ENCODE assay signal across 14 cellular contexts in the genomic region with DNA sequence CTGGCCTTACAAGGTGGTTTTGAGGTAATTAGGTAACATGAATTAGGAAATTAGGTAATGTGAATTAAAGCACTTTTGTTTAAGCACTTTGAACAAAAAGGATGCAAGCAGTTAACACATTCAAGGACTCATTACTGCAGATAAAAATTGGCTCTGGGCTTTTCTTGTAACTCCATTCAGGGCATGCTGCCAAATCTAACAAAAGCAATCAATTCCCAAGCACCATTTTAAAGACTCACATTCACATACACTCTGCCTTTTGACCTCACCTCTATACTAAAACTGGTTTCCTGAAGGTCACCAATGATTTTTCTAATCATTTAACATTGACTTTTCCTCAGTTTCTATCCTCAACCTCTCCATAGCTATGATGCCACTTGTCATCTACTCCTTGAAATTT.
DNase-seq lines count a peak whose midpoint lies in the region; ATAC-seq lines count a peak whose summit lies in the region.
"Had no signal": no experiment of that assay in that cellular context is flagged by ENCODE, and none has a peak within 500 bp of the region (broad histone marks: within the 10 kb centered on the region; RNA-seq: fewer than 3 reads in every experiment).

No MANE protein-coding gene starts in this region.

- no peaks in the 10 kb centered on the region for H3K36me3 Mint-ChIP-seq in CD4-positive, alpha-beta memory T cell
- H3K36me3 Mint-ChIP-seq: CD8-positive, alpha-beta memory T cell had no signal

- no peaks in the 10 kb centered on the region for H3K4me1 ChIP-seq in CD4-positive, alpha-beta memory T cell (ENCODE audit: insufficient read depth, low read length)
- H3K4me1 ChIP-seq: BLaER1 treated with 17β-estradiol and CSF1 and Interleukin-3, amounts not matched to agents 10 nM and 100 nM; Caco-2 had no signal

- DNase-seq in NCI-H2227 (lab: John Stamatoyannopoulos, UW; ENCODE audit: unreplicated experiment) (peak; percentile 12), NCI-H2227 treated with DMSO at 0.1 percent for 48 hours (lab: John Stamatoyannopoulos, UW) (no peak), NCI-H1105 treated with DMSO at 0.1 percent for 48 hours (lab: John Stamatoyannopoulos, UW) (peak; percentile 85), NCI-H748 (lab: John Stamatoyannopoulos, UW; ENCODE audit: unreplicated experiment) (peak; percentile 85)
- DNase-seq in CD4-positive, alpha-beta memory T cell: no peak
- DNase-seq: Caco-2; CD8-positive, alpha-beta memory T cell; DMS79 treated with DMSO at 0.1 percent for 48 hours; GF-D8; H9 had no signal

- CTCF ChIA-PET in CD4-positive, alpha-beta memory T cell (lab: Charles Lee; ENCODE audit: partially characterized antibody): no interaction called here

- no peak overlapping the region for H3K27ac Mint-ChIP-seq in CD4-positive, alpha-beta memory T cell
- H3K27ac Mint-ChIP-seq: B cell; CD8-positive, alpha-beta memory T cell; H9 had no signal

- no peak overlapping the region for H3K27ac ChIP-seq in CD4-positive, alpha-beta memory T cell (ENCODE audit: low read depth, low read length)
- H3K27ac ChIP-seq: BLaER1 treated with 17β-estradiol and CSF1 and Interleukin-3, amounts not matched to agents 10 nM and 100 nM; HL-60 had no signal

- intact Hi-C loops in CD4-positive, alpha-beta memory T cell (cut with micrococcal nuclease): no loop called here

- no peak overlapping the region for H3K4me3 ChIP-seq in CD4-positive, alpha-beta memory T cell (ENCODE audit: low read length in 2 of 2)
- H3K4me3 ChIP-seq: BLaER1 treated with 17β-estradiol and CSF1 and Interleukin-3, amounts not matched to agents 10 nM and 100 nM had no signal

- peaks cover 2 to 9% of the 10 kb centered on the region in 2 donors for H3K27me3 Mint-ChIP-seq in CD4-positive, alpha-beta memory T cell

- H3K4me3 Mint-ChIP-seq in CD4-positive, alpha-beta memory T cell: no peak overlapping the region
- H3K4me3 Mint-ChIP-seq: B cell; CD8-positive, alpha-beta memory T cell; H9 had no signal

- no peaks in the 10 kb centered on the region for H3K27me3 ChIP-seq in CD4-positive, alpha-beta memory T cell (ENCODE audit: insufficient read depth, low read length)
- H3K27me3 ChIP-seq: BLaER1 treated with 17β-estradiol and CSF1 and Interleukin-3, amounts not matched to agents 10 nM and 100 nM had no signal

- ATAC-seq in HG02885 (IDR thresholded peaks at IDR 0.05; ENCODE audit: poor library complexity, unreplicated experiment): no peak

- H3K9me3 Mint-ChIP-seq in CD4-positive, alpha-beta memory T cell: peaks cover 0 to 15% (median 6%) of the 10 kb centered on the region in 8 donors

- H3K36me3 ChIP-seq in CD4-positive, alpha-beta memory T cell (ENCODE audit: insufficient read depth, low read length): no peaks in the 10 kb centered on the region
- H3K36me3 ChIP-seq: BLaER1 treated with 17β-estradiol and CSF1 and Interleukin-3, amounts not matched to agents 10 nM and 100 nM had no signal

- no peaks in the 10 kb centered on the region for H3K4me1 Mint-ChIP-seq in CD4-positive, alpha-beta memory T cell
- H3K4me1 Mint-ChIP-seq: B cell; CD8-positive, alpha-beta memory T cell; H9 had no signal

- H3K9me3 ChIP-seq in CD4-positive, alpha-beta memory T cell (ENCODE audit: control insufficient read depth in 1 of 2, low read length in 2 of 2): no peaks in the 10 kb centered on the region

- POLR2A ChIA-PET in CD4-positive, alpha-beta memory T cell (lab: Charles Lee; ENCODE audit: partially characterized antibody): no interaction called here

Comparison
In these comparisons a context has a peak if more than half of its experiments do, and no peak if none do; other contexts are left out.
1. DNase-seq: peak in NCI-H2227 (single experiment), NCI-H1105 treated with DMSO at 0.1 percent for 48 hours (single experiment) and NCI-H748 (single experiment); none in NCI-H2227 treated with DMSO at 0.1 percent for 48 hours (single experiment) and CD4-positive, alpha-beta memory T cell (0 of 5).